Comparison of ENCODE assay signal across 9 cellular contexts in the genomic region with DNA sequence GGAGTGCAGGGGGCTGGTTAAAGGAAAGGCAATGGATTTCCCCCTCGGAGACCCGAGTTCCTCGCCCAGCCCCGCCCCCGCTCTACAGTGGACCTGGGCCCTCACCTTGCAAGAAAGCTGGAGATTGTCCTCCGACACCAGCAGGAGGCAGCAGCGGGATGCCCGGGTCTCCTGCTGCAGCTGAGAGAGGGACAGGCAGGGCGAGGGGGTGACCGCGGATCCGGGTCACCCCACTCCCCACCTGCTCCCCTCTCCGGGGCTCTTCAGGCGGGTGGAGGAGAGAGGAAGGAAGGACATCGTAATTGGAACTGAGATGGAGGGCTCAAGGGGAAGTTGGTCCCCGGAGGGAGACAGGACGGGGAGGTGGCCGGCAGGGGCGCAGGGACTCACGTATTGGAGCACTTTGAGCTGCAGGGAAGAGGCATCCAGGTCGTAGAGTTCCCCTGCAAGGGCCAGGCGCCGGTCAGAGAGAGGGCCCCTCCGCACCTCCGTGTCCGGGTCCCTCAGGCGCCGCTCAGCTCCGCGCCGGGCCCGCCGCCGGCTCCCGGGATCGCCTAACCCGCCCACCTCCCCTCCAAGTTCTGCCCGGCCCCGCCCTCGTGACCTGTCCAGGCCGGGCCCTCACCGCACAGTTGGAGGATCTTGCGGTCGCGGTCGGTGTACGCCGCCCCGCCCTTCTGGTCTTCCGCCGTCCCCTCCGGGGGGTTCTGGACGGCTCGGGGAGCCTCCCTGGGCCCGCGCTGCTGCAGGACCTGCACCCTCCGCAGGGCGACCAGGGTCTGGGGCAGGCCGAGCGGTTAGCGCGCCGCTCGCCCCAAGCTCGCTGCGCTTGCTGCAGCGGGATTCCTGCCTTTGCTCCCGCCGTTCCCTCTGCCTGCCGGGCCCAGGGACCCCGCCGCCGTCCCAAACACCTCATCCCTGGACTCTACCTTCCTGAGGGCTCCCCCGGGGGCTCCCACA.
DNase-seq lines count a peak whose midpoint lies in the region; ATAC-seq and TF ChIP-seq lines count a peak whose summit lies in the region.
"Had no signal": no experiment of that assay in that cellular context is flagged by ENCODE, and none has a peak within 500 bp of the region (broad histone marks: within the 10 kb centered on the region; RNA-seq: fewer than 3 reads in every experiment).

No MANE protein-coding gene starts in this region.

- H3K9me3 Mint-ChIP-seq in CD4-positive, CD25-positive, alpha-beta regulatory T cell = no peaks in the 10 kb centered on the region

- no peak for ATAC-seq in CD4-positive, CD25-positive, alpha-beta regulatory T cell (ENCODE audit: low read depth in 2 of 2)
- no peak for ATAC-seq in GM18498 (IDR thresholded peaks at IDR 0.05; ENCODE audit: unreplicated experiment)

- peaks cover 29% of the 10 kb centered on the region for H3K4me1 ChIP-seq in CD4-positive, CD25-positive, alpha-beta regulatory T cell (ENCODE audit: control insufficient read depth, insufficient read depth, low read length, poor library complexity, severe bottlenecking)
- peaks cover 0 to 12% (median 10%) of the 10 kb centered on the region in 4 donors for H3K4me1 ChIP-seq in tibial artery

- H3K4me1 Mint-ChIP-seq in CD4-positive, CD25-positive, alpha-beta regulatory T cell = peaks cover 4 to 46% (median 9%) of the 10 kb centered on the region in 4 donors

- peaks cover 16% of the 10 kb centered on the region for H3K27me3 ChIP-seq in CD4-positive, CD25-positive, alpha-beta regulatory T cell (ENCODE audit: control insufficient read depth, insufficient read depth, low read length)
- H3K27me3 ChIP-seq in tibial artery = peaks cover 0 to 66% of the 10 kb centered on the region in 2 donors

- H3K36me3 Mint-ChIP-seq in CD4-positive, CD25-positive, alpha-beta regulatory T cell = peaks cover 11% of the 10 kb centered on the region

- H3K27me3 Mint-ChIP-seq in CD4-positive, CD25-positive, alpha-beta regulatory T cell = peaks cover 70% of the 10 kb centered on the region

- TF ChIP-seq CTCF in fibroblast of the aortic adventitia (IDR thresholded peaks at IDR 0.05; ENCODE audit: insufficient read depth, low read length) = peak; percentile 49
- TF ChIP-seq CTCF in tibial artery (IDR thresholded peaks at IDR 0.05) = peak in 1 of 2 experiments; percentile 23

- intact Hi-C loops in posterior cingulate gyrus (cut with DNase I) (loop anchor here (10.0 kb wide), 1 partner anchor 205 kb away; a partner anchor contains a TSS), tibial artery (cut with DNase I; ENCODE audit: low total_unique reads) (no loop called here)

- peak overlapping the region; percentile 7 to 74 (median 66) for H3K4me3 Mint-ChIP-seq in CD4-positive, CD25-positive, alpha-beta regulatory T cell

- no peak overlapping the region for H3K27ac ChIP-seq in CD4-positive, CD25-positive, alpha-beta regulatory T cell (ENCODE audit: insufficient read depth, low read length, poor library complexity, severe bottlenecking)
- no peak overlapping the region for H3K27ac ChIP-seq in tibial artery
- H3K27ac ChIP-seq: neutrophil had no signal

- no peak overlapping the region for H3K4me3 ChIP-seq in CD4-positive, CD25-positive, alpha-beta regulatory T cell (ENCODE audit: low read depth, low read length)
- H3K4me3 ChIP-seq in fibroblast of the aortic adventitia (ENCODE audit: low read depth, low read length) (no peak overlapping the region), tibial artery (peak overlapping the region in 1 of 2 donors; percentile 37)

- no peaks in the 10 kb centered on the region for H3K36me3 ChIP-seq in CD4-positive, CD25-positive, alpha-beta regulatory T cell (ENCODE audit: control insufficient read depth, insufficient read depth, low read length)
- H3K36me3 ChIP-seq in tibial artery = no peaks in the 10 kb centered on the region
- H3K36me3 ChIP-seq: neutrophil had no signal

- no peaks in the 10 kb centered on the region for H3K9me3 ChIP-seq in CD4-positive, CD25-positive, alpha-beta regulatory T cell (ENCODE audit: control insufficient read depth in 2 of 2, low read length in 2 of 2)
- no peaks in the 10 kb centered on the region for H3K9me3 ChIP-seq in tibial artery
- H3K9me3 ChIP-seq: neutrophil had no signal

- peak in 2 of 3 donors; percentile 44 to 62 for DNase-seq in CD4-positive, CD25-positive, alpha-beta regulatory T cell
- DNase-seq in Kasumi-1 (lab: John Stamatoyannopoulos, UW) (peak; percentile 50 to 52), fibroblast of the aortic adventitia (ENCODE audit: low read depth) (peak; percentile 16), posterior cingulate gyrus (peak in 6 of 10 donors; percentile 28 to 89 (median 64)), tibial artery (no peak), NCI-H345 (lab: John Stamatoyannopoulos, UW) (no peak)
- peak; percentile 56 for DNase-seq in activated CD8-positive, alpha-beta memory T cell treated with anti-CD3 and anti-CD28 coated beads, Interleukin-2, amount 50 U/mL, for 4 hours

- H3K27ac Mint-ChIP-seq in CD4-positive, CD25-positive, alpha-beta regulatory T cell = no peak overlapping the region

Comparison
In these comparisons a context has a peak if more than half of its experiments do, and no peak if none do; other contexts are left out.
1. DNase-seq: peak in CD4-positive, CD25-positive, alpha-beta regulatory T cell (2 of 3), Kasumi-1 (2 of 2), activated CD8-positive, alpha-beta memory T cell treated with anti-CD3 and anti-CD28 coated beads, Interleukin-2, amount 50 U/mL, for 4 hours (single experiment), fibroblast of the aortic adventitia (single experiment) and posterior cingulate gyrus (6 of 10); none in tibial artery (0 of 2) and NCI-H345 (single experiment).